In genomic region chr1:53291574-53291973, GRCh38 we compare ENCODE assay signal across 1 cellular context.
TF ChIP-seq lines count a peak whose summit lies in the region.

No MANE protein-coding gene starts in this region.

TF ChIP-seq in K562, 482 proteins besides CTCF, POLR2A, EP300 and RAD21 (continues in another document):
- 0 out of 4 replicates have a peak, but pooled peaks of 1 of the 2 experiments have one; percentile 11 for TF ChIP-seq RCOR1 (IDR thresholded peaks at IDR 0.05; ENCODE audit: borderline replicate concordance in 1 of 2, low read depth in 2 of 2, low read length in 2 of 2)
- no peak for TF ChIP-seq ZNF785 (CRISPR knock-in tag; IDR thresholded peaks at IDR 0.05)
- TF ChIP-seq JUND (IDR thresholded peaks at IDR 0.05; ENCODE audit: borderline replicate concordance, low read depth, low read length), result peak; percentile 52; the same call in 1 of the 2 replicates
- no peak for TF ChIP-seq JUND (tag; IDR thresholded peaks at IDR 0.05; ENCODE audit: borderline replicate concordance, low read depth, low read length)
- peak; percentile 36; the same call in 1 of the 2 replicates for TF ChIP-seq NR2C1 (IDR thresholded peaks at IDR 0.05)
- TF ChIP-seq NR2C1 (tag; IDR thresholded peaks at IDR 0.05), result peak; percentile 41; the same call in 1 of the 2 replicates
- TF ChIP-seq MYC (IDR thresholded peaks at IDR 0.05; ENCODE audit: low read depth, low read length), result 0 out of 2 replicates have a peak, but pooled peaks have one; percentile 26
- no peak for TF ChIP-seq MYC (CRISPR knock-in tag; IDR thresholded peaks at IDR 0.05; ENCODE audit: borderline replicate concordance, low read depth)
- peak; percentile 45 for TF ChIP-seq MEIS2 (IDR thresholded peaks at IDR 0.05; ENCODE audit: partially characterized antibody)
- TF ChIP-seq GTF2B (IDR thresholded peaks at IDR 0.05; ENCODE audit: extremely low read depth, insufficient read length), result no peak
- peak; percentile 100 for TF ChIP-seq ZBTB40 (IDR thresholded peaks at IDR 0.05)
- peak; percentile 99 for TF ChIP-seq ZBTB40 (CRISPR knock-in tag; IDR thresholded peaks at IDR 0.05)
- peak; percentile 35; the same call in 1 of the 2 replicates for TF ChIP-seq PKNOX1 (IDR thresholded peaks at IDR 0.05)
- TF ChIP-seq ZNF507 (tag; conservative IDR thresholded peaks at IDR 0.05), result no peak
- TF ChIP-seq TOE1 (IDR thresholded peaks at IDR 0.05; ENCODE audit: borderline replicate concordance), result no peak
- TF ChIP-seq TOE1 (CRISPR knock-in tag; IDR thresholded peaks at IDR 0.05; ENCODE audit: borderline replicate concordance, low read depth), result no peak
- no peak for TF ChIP-seq ZNF277 (CRISPR knock-in tag; IDR thresholded peaks at IDR 0.05; ENCODE audit: borderline replicate concordance)
- 0 out of 2 replicates have a peak, but pooled peaks have one; percentile 32 for TF ChIP-seq SP1 (CRISPR knock-in tag; IDR thresholded peaks at IDR 0.05)
- TF ChIP-seq STAG1 (CRISPR knock-in tag; IDR thresholded peaks at IDR 0.05; ENCODE audit: borderline replicate concordance), result no peak
- TF ChIP-seq ESRRA (IDR thresholded peaks at IDR 0.05; ENCODE audit: borderline replicate concordance, low read depth), result peak; percentile 69; the same call in 1 of the 2 replicates
- peak; percentile 33; the same call in 1 of the 2 replicates for TF ChIP-seq SMC3 (conservative IDR thresholded peaks at IDR 0.05; ENCODE audit: insufficient read depth, low read depth, low read length)
- TF ChIP-seq ARID3A (IDR thresholded peaks at IDR 0.05; ENCODE audit: borderline replicate concordance, low read depth, low read length), result 0 out of 2 replicates have a peak, but pooled peaks have one; percentile 26
- TF ChIP-seq ZNF384 (IDR thresholded peaks at IDR 0.05; ENCODE audit: low read depth, low read length), result 0 out of 2 replicates have a peak, but pooled peaks have one; percentile 37
- TF ChIP-seq ZNF518B (CRISPR knock-in tag; IDR thresholded peaks at IDR 0.05), result no peak
- peak; percentile 22; the same call in 1 of the 2 replicates for TF ChIP-seq USF1 (CRISPR knock-in tag; IDR thresholded peaks at IDR 0.05)
- TF ChIP-seq PBX2 (CRISPR knock-in tag; IDR thresholded peaks at IDR 0.05; ENCODE audit: low read depth), result no peak
- TF ChIP-seq PBX2 (tag; conservative IDR thresholded peaks at IDR 0.05; ENCODE audit: low read depth), result 0 out of 2 replicates have a peak, but pooled peaks have one; percentile 29
- no peak for TF ChIP-seq ATF1 (CRISPR knock-in tag; IDR thresholded peaks at IDR 0.05)
- TF ChIP-seq ATF1 (tag; IDR thresholded peaks at IDR 0.05), result peak; percentile 25; the same call in 1 of the 2 replicates
- 0 out of 2 replicates have a peak, but pooled peaks have one; percentile 14 for TF ChIP-seq ZKSCAN1 (IDR thresholded peaks at IDR 0.05; ENCODE audit: low read depth, low read length)
